22 cellular contexts compared by ENCODE assay signal in the genomic region with DNA sequence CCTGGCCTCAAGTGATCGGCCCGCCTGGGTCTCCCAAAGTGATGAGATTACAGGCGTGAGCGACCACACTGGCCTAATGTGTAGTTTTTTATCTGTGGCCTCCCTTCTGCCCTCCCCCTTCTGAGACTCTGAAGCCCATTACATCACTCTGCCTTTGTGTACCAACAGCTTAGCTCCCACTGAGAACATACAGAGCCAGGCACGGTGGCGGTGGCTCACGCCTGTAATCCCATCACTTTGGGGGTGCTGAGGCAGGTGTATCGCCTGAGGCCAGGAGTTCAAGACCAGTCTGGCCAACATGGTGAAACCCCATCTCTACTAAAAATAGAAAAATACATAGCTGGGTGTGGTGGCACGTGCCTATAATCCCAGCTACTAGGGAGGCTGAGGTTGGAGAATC. TPM values are rescaled to one million over a fixed set of nuclear protein-coding genes. Genes with fewer than 3 reads are reported as not detected.
DNase-seq lines count a peak whose midpoint lies in the region; ATAC-seq and TF ChIP-seq lines count a peak whose summit lies in the region.
"Had no signal": no experiment of that assay in that cellular context is flagged by ENCODE, and none has a peak within 500 bp of the region (broad histone marks: within the 10 kb centered on the region; RNA-seq: fewer than 3 reads in every experiment).

No MANE protein-coding gene starts in this region.

- H3K36me3 ChIP-seq in BLaER1 = no peaks in the 10 kb centered on the region
- peaks cover 47% of the 10 kb centered on the region for H3K36me3 ChIP-seq in endodermal cell (ENCODE audit: control insufficient read depth, insufficient read depth, low read length)
- no peaks in the 10 kb centered on the region for H3K36me3 ChIP-seq in spleen
- no peaks in the 10 kb centered on the region for H3K36me3 ChIP-seq in aorta (ENCODE audit: control insufficient read depth in 1 of 2, insufficient read depth in 2 of 2, low read length in 1 of 2)

- H3K27ac ChIP-seq in BLaER1 = peak overlapping the region; percentile 55
- H3K27ac ChIP-seq in endodermal cell (ENCODE audit: low read depth, low read length) = no peak overlapping the region
- no peak overlapping the region for H3K27ac ChIP-seq in spleen
- H3K27ac ChIP-seq in aorta (ENCODE audit: low read depth in 1 of 2, low read length in 2 of 2) = no peak overlapping the region

- ATAC-seq in natural killer cell treated with Interleukin-12 subunit alpha and Interleukin-12 subunit beta and Interleukin-15 and Interleukin-18, amount 100 ng/mL, for 72 hours = no peak
- ATAC-seq in aorta (ENCODE audit: low FRiP score) = no peak

- H3K27me3 ChIP-seq in BLaER1 (no peaks in the 10 kb centered on the region), endodermal cell (ENCODE audit: control insufficient read depth, insufficient read depth, low read length, poor library complexity, severe bottlenecking) (no peaks in the 10 kb centered on the region), spleen (replicated peaks in 1 of 7) (peaks cover 0 to 54% (median 0%) of the 10 kb centered on the region in 7 donors), aorta (ENCODE audit: control insufficient read depth in 1 of 2, insufficient read depth in 2 of 2, low read length in 1 of 2) (no peaks in the 10 kb centered on the region)

- H3K4me3 Mint-ChIP-seq in endodermal cell = no peak overlapping the region
- no peak overlapping the region for H3K4me3 Mint-ChIP-seq in natural killer cell treated with Interleukin-12 subunit alpha and Interleukin-12 subunit beta and Interleukin-15 and Interleukin-18, amount 100 ng/mL, for 72 hours
- H3K4me3 Mint-ChIP-seq: CD4-positive, CD25-positive, alpha-beta regulatory T cell; CD8-positive, alpha-beta memory T cell; H9 had no signal

- H3K4me2 ChIP-seq in BLaER1 = peak overlapping the region; percentile 81

- no peaks in the 10 kb centered on the region for H3K27me3 Mint-ChIP-seq in endodermal cell (ENCODE audit: insufficient read depth)
- no peaks in the 10 kb centered on the region for H3K27me3 Mint-ChIP-seq in natural killer cell treated with Interleukin-12 subunit alpha and Interleukin-12 subunit beta and Interleukin-15 and Interleukin-18, amount 100 ng/mL, for 72 hours

- no peak for TF ChIP-seq CTCF in endodermal cell (conservative IDR thresholded peaks at IDR 0.05)
- TF ChIP-seq CTCF in spleen (IDR thresholded peaks at IDR 0.05 in 8 of 11, conservative IDR thresholded peaks at IDR 0.05 in 3 of 11) = no peak

- TF ChIP-seq POLR2A in spleen (IDR thresholded peaks at IDR 0.05) = no peak

- 80 to 88% methylated on average over 5 to 9 of the region's 9 CpGs for WGBS in endodermal cell (ENCODE audit: insufficient coverage in 1 of 2, insufficient read length in 1 of 2), 2 experiments
- WGBS in spleen, 5 donors = 90 to 92% (median 91%) methylated on average over 9 of the region's 9 CpGs
- WGBS in aorta, 2 donors = 87 to 91% methylated on average over 9 of the region's 9 CpGs

- H4K20me1 ChIP-seq in BLaER1 = no peaks in the 10 kb centered on the region

- H3K9ac ChIP-seq in BLaER1 (no peak overlapping the region), endodermal cell (ENCODE audit: extremely low read depth, low read length, poor library complexity, severe bottlenecking) (no peak overlapping the region)

- H3K4me1 Mint-ChIP-seq in endodermal cell = peaks cover 5% of the 10 kb centered on the region
- peaks cover 55 to 57% of the 10 kb centered on the region in 2 donors for H3K4me1 Mint-ChIP-seq in natural killer cell treated with Interleukin-12 subunit alpha and Interleukin-12 subunit beta and Interleukin-15 and Interleukin-18, amount 100 ng/mL, for 72 hours (ENCODE audit: low read depth in 2 of 2)

- H3K9me3 ChIP-seq in BLaER1 (no peaks in the 10 kb centered on the region), endodermal cell (ENCODE audit: control insufficient read depth, low read length) (no peaks in the 10 kb centered on the region), spleen (no peaks in the 10 kb centered on the region), aorta (ENCODE audit: control insufficient read depth, low read length) (no peaks in the 10 kb centered on the region)

- intact Hi-C loops in spleen (cut with DNase I; ENCODE audit: low total_unique reads) = loop anchor here (10.0 kb wide), 1 partner anchor 264 kb away; no protein-coding TSS in a partner anchor
- intact Hi-C loops in aorta (cut with DNase I) = no loop called here

- H3K27ac Mint-ChIP-seq in endodermal cell = peak overlapping the region; percentile 66
- H3K27ac Mint-ChIP-seq in natural killer cell treated with Interleukin-12 subunit alpha and Interleukin-12 subunit beta and Interleukin-15 and Interleukin-18, amount 100 ng/mL, for 72 hours = peak overlapping the region; percentile 79 to 92
- H3K27ac Mint-ChIP-seq: CD4-positive, CD25-positive, alpha-beta regulatory T cell; CD8-positive, alpha-beta memory T cell; H9 had no signal

- no peak overlapping the region for H3K4me3 ChIP-seq in BLaER1
- no peak overlapping the region for H3K4me3 ChIP-seq in endodermal cell (ENCODE audit: low read length)
- H3K4me3 ChIP-seq in spleen = no peak overlapping the region
- H3K4me3 ChIP-seq in aorta (ENCODE audit: low read length in 2 of 2) = no peak overlapping the region

- DNase-seq in endodermal cell = peak; percentile 71
- no peak for DNase-seq in natural killer cell treated with Interleukin-12 subunit alpha and Interleukin-12 subunit beta and Interleukin-15 and Interleukin-18, amount 100 ng/mL, for 72 hours (ENCODE audit: low spot score)
- DNase-seq in spleen = peak; percentile 19
- DNase-seq in activated T-cell treated with anti-CD3 and anti-CD28 coated beads, Interleukin-2, amount 50 U/mL, for 1 hour = no peak
- DNase-seq in aorta = no peak
- no peak for DNase-seq in NCI-H69 (lab: John Stamatoyannopoulos, UW)
- DNase-seq: 8988T; C1 segment of cervical spinal cord; CD4-positive, CD25-positive, alpha-beta regulatory T cell; CD8-positive, alpha-beta memory T cell; COR-L47; DMS 273 treated with DMSO at 0.1 percent for 48 hours; DMS53; DND-41; EL; H9; IMR-90 had no signal

- peaks cover 43% of the 10 kb centered on the region for H3K36me3 Mint-ChIP-seq in endodermal cell (ENCODE audit: low read depth)
- no peaks in the 10 kb centered on the region for H3K36me3 Mint-ChIP-seq in natural killer cell treated with Interleukin-12 subunit alpha and Interleukin-12 subunit beta and Interleukin-15 and Interleukin-18, amount 100 ng/mL, for 72 hours
- H3K36me3 Mint-ChIP-seq: CD4-positive, CD25-positive, alpha-beta regulatory T cell had no signal

- peaks cover 69% of the 10 kb centered on the region for H3K4me1 ChIP-seq in BLaER1
- no peaks in the 10 kb centered on the region for H3K4me1 ChIP-seq in endodermal cell (ENCODE audit: control insufficient read depth, insufficient read depth, low read length)
- peaks cover 0 to 16% (median 4%) of the 10 kb centered on the region in 6 donors for H3K4me1 ChIP-seq in spleen
- no peaks in the 10 kb centered on the region for H3K4me1 ChIP-seq in aorta (ENCODE audit: control insufficient read depth in 1 of 2, insufficient read depth in 2 of 2, low read length in 2 of 2)

- no peaks in the 10 kb centered on the region for H3K9me3 Mint-ChIP-seq in endodermal cell
- H3K9me3 Mint-ChIP-seq in natural killer cell treated with Interleukin-12 subunit alpha and Interleukin-12 subunit beta and Interleukin-15 and Interleukin-18, amount 100 ng/mL, for 72 hours = no peaks in the 10 kb centered on the region

RNA-seq across cellular contexts. Expression of a gene that starts 12.6 kb away (rescaled TPM):
- total RNA-seq in endodermal cell = 10 to 100 TPM; 24.4 to 34.5 TPM
- polyA plus RNA-seq in endodermal cell (2013, experiment 1 of 2) = 7.2 TPM
- polyA plus RNA-seq in endodermal cell (2013, experiment 2 of 2) = 6.8 TPM
- 100 to 1,000 TPM in 1 of 2 donors, 10 to 100 TPM in 1; 81.6 to 253 TPM for total RNA-seq in natural killer cell treated with Interleukin-12 subunit alpha and Interleukin-12 subunit beta and Interleukin-15 and Interleukin-18, amount 100 ng/mL, for 72 hours
- total RNA-seq in spleen = 10 to 100 TPM in 5 of 7 donors, 1 to 10 TPM in 2; 8.2 to 16.7 (median 11.8) TPM
- 1 to 10 TPM in 1 of 3 donors, under 1 TPM in 2; 0.33 to 1.3 (median 0.50) TPM for polyA plus RNA-seq in spleen
- total RNA-seq in aorta = 1 to 10 TPM in 1 of 2 donors, under 1 TPM in 1; 0.72 to 1.0 TPM
- not detected for polyA plus RNA-seq in aorta
- total RNA-seq: A673; CD4-positive, CD25-positive, alpha-beta regulatory T cell; G401; IMR-90 had no signal
- polyA plus RNA-seq: AG04450, IMR-90 had no signal

RNA-seq across cellular contexts. Expression of a gene that starts 28.8 kb away (rescaled TPM):
- total RNA-seq in endodermal cell = 1 to 10 TPM in 1 of 2 donors, under 1 TPM in 1; 0.93 to 1.0 TPM
- polyA plus RNA-seq in endodermal cell (2013, experiment 1 of 2) = not detected
- not detected for polyA plus RNA-seq in endodermal cell (2013, experiment 2 of 2)
- total RNA-seq in natural killer cell treated with Interleukin-12 subunit alpha and Interleukin-12 subunit beta and Interleukin-15 and Interleukin-18, amount 100 ng/mL, for 72 hours = 1 to 10 TPM; 1.1 to 1.2 TPM
- 1 to 10 TPM in 1 of 7 donors, under 1 TPM in 6; 0.09 to 1.3 (median 0.36) TPM for total RNA-seq in spleen
- polyA plus RNA-seq in spleen = under 1 TPM; 0.09 to 0.11 (median 0.10) TPM
- total RNA-seq in aorta = not detected
- polyA plus RNA-seq in aorta = not detected
- total RNA-seq: A673; CD4-positive, CD25-positive, alpha-beta regulatory T cell; CD8-positive, alpha-beta memory T cell; G401; IMR-90 had no signal
- polyA plus RNA-seq: AG04450; CD4-positive, CD25-positive, alpha-beta regulatory T cell; CD8-positive, alpha-beta memory T cell; IMR-90 had no signal

RNA-seq across cellular contexts. Expression of a gene that starts 44.5 kb away (rescaled TPM):
- total RNA-seq in endodermal cell = not detected
- not detected for polyA plus RNA-seq in endodermal cell (2013, experiment 1 of 2)
- polyA plus RNA-seq in endodermal cell (2013, experiment 2 of 2) = not detected
- not detected for total RNA-seq in natural killer cell treated with Interleukin-12 subunit alpha and Interleukin-12 subunit beta and Interleukin-15 and Interleukin-18, amount 100 ng/mL, for 72 hours
- 10 to 100 TPM; 17.4 to 86.3 (median 32.8) TPM for total RNA-seq in spleen
- polyA plus RNA-seq in spleen = 1 to 10 TPM in 2 of 3 donors, under 1 TPM in 1; 0.59 to 3.7 (median 1.1) TPM
- 1 to 10 TPM; 2.0 to 5.2 TPM for total RNA-seq in aorta
- polyA plus RNA-seq in aorta = not detected
- total RNA-seq: A673; CD4-positive, CD25-positive, alpha-beta regulatory T cell; CD8-positive, alpha-beta memory T cell; G401; H1; H9; IMR-90 had no signal
- polyA plus RNA-seq: AG04450; CD8-positive, alpha-beta memory T cell; H1; IMR-90 had no signal

RNA-seq across cellular contexts. Expression of a gene that starts 47.7 kb away (rescaled TPM):
- total RNA-seq in endodermal cell (100 to 1,000 TPM in 1 of 2 donors, 10 to 100 TPM in 1; 11.4 to 130 TPM), spleen (10 to 100 TPM in 2 of 7 donors, 1 to 10 TPM in 5; 5.1 to 21.2 (median 7.6) TPM), aorta (1 to 10 TPM in 1 of 2 donors, under 1 TPM in 1; 0.55 to 2.3 TPM)
- 57.9 TPM for polyA plus RNA-seq in endodermal cell (2013, experiment 1 of 2)
- 58.3 TPM for polyA plus RNA-seq in endodermal cell (2013, experiment 2 of 2)
- total RNA-seq in natural killer cell treated with Interleukin-12 subunit alpha and Interleukin-12 subunit beta and Interleukin-15 and Interleukin-18, amount 100 ng/mL, for 72 hours = 100 to 1,000 TPM in 1 of 2 donors, 10 to 100 TPM in 1; 50.3 to 154 TPM
- polyA plus RNA-seq in spleen (10 to 100 TPM in 1 of 3 donors, 1 to 10 TPM in 2; 2.0 to 16.1 (median 3.8) TPM), aorta (1 to 10 TPM in 1 of 2 donors, under 1 TPM in 1; 0.08 to 5.1 TPM)
- total RNA-seq: G401, IMR-90 had no signal
- polyA plus RNA-seq: IMR-90 had no signal

Comparison
In these comparisons a context has a peak if more than half of its experiments do, and no peak if none do; other contexts are left out.
1. DNase-seq: peak in endodermal cell (single experiment) and spleen (single experiment); none in natural killer cell treated with Interleukin-12 subunit alpha and Interleukin-12 subunit beta and Interleukin-15 and Interleukin-18, amount 100 ng/mL, for 72 hours (single experiment), activated T-cell treated with anti-CD3 and anti-CD28 coated beads, Interleukin-2, amount 50 U/mL, for 1 hour (single experiment), aorta (0 of 2) and NCI-H69 (single experiment).
2. RNA of a gene that starts 12.6 kb away (total RNA-seq): 81.6 to 253 TPM in natural killer cell treated with Interleukin-12 subunit alpha and Interleukin-12 subunit beta and Interleukin-15 and Interleukin-18, amount 100 ng/mL, for 72 hours, 24.4 to 34.5 TPM in endodermal cell and 8.2 to 16.7 TPM in spleen; 0.72 to 1.0 TPM in aorta; every median in the first group is over 4 times any median in the second.